In genomic region chr3:56966509-56966908, GRCh38 we compare ENCODE assay signal across 21 cellular contexts.
"Had no signal": no experiment of that assay in that cellular context is flagged by ENCODE, and none has a peak within 500 bp of the region (broad histone marks: within the 10 kb centered on the region; RNA-seq: fewer than 3 reads in every experiment).

No MANE protein-coding gene starts in this region.

- H3K27me3 Mint-ChIP-seq: IgD-negative memory B cell had no signal

- H3K9me3 ChIP-seq: SK-N-SH had no signal

- H3K9me2 ChIP-seq: SK-N-SH had no signal

- H3K27ac ChIP-seq: HL-60, KMS-11, RWPE1 had no signal

- ATAC-seq: K562, Panc1, PC-3 had no signal

- H3K9ac ChIP-seq: KMS-11, SK-N-SH had no signal

- H3K4me2 ChIP-seq: KMS-11, SK-N-SH had no signal

- H3K36me3 Mint-ChIP-seq: IgD-negative memory B cell had no signal

- H3K27ac Mint-ChIP-seq: IgD-negative memory B cell had no signal

- H3K4me3 Mint-ChIP-seq: IgD-negative memory B cell had no signal

- H3K4me3 ChIP-seq: K562 had no signal

- DNase-seq: NCI-H1092 treated with DMSO at 0.1 percent for 48 hours, NCI-H1436, NCI-H187, NCI-H2029, NCI-H2081 treated with DMSO at 0.1 percent for 48 hours, NCI-H2171, NCI-H226, NCI-H446, NCI-H510A, NCI-H524 treated with DMSO at 0.1 percent for 48 hours, NCI-H69, NCI-H774, PC-3, SHP77, SK-N-SH had no signal
